Comparison of ENCODE assay signal across 8 cellular contexts in the genomic region with DNA sequence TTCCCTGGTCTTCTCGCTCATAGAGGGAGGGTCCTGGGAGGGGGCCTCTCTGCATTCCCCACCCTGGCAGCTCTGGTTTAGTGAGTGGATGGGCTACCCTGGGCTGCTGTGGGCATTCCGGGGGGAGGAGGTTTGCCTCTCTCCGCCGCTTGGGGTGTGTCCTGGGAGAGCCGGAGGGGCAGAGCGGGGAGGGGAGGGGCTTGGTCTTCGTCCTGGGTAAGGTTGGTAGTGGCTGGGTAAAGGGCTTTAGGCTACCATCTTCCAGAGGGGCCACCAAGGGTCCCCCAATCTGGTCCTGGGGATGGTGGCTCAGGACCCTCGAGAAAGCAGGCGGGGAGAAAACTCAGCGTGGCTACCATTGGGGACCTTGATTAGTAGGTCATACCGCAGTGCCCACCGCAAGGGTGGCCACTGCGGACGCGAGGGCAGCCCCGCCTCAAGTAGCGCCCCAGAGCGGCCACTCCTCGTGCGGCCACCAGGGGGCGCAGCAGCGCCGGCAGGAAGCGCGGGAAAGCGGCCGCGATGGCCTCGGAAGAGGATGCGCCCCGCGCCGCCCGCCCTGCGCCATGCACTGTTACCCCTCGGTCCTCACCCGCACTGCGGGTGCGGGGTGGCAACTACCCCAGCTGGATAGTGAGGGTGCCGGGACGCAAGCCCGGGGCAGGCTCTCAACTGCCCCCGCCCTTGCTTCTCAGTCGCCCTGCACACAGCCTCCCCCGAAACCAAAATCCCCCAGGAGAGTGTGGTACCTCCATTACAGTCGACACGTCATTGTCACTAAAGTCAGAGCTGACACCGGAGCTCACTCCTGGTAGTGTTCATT.
DNase-seq lines count a peak whose midpoint lies in the region; ATAC-seq and TF ChIP-seq lines count a peak whose summit lies in the region.

No MANE protein-coding gene starts in this region.

- no peaks in the 10 kb centered on the region for H4K20me1 ChIP-seq in Loucy (ENCODE audit: insufficient read depth, low read length, poor library complexity, severe bottlenecking)

- peak overlapping the region; percentile 84 for H3K4me2 ChIP-seq in Loucy (ENCODE audit: low read depth, low read length, poor library complexity, severe bottlenecking)

- DNase-seq in GM06990 (ENCODE audit: extremely low read depth, insufficient read length) (peak; percentile 79), T-helper 22 cell (ENCODE audit: low read depth) (peak; percentile 25), astrocyte of the hippocampus (ENCODE audit: low read depth, low spot score) (peak; percentile 78), iPS-NIHi7 (ENCODE audit: extremely low spot score) (peak; percentile 89), NCI-H226 (no peak)
- DNase-seq in stimulated activated CD4-positive, alpha-beta T cell treated with anti-CD3 and anti-CD28 coated beads, Interleukin-15, amount 100 ng/mL, for 48 hours (ENCODE audit: low read depth in 2 of 2) = peak; percentile 36 to 57

- H3K4me1 ChIP-seq in Loucy (ENCODE audit: insufficient read depth, low read length, poor library complexity, severe bottlenecking) = peaks cover 9% of the 10 kb centered on the region

- H3K9me2 ChIP-seq in Loucy (replicated peaks; ENCODE audit: low read depth, low read length) = no peaks in the 10 kb centered on the region

- no peaks in the 10 kb centered on the region for H3F3A ChIP-seq in Loucy (ENCODE audit: low read depth)

- peak overlapping the region; percentile 60 for H3K9ac ChIP-seq in Loucy (ENCODE audit: low read depth, low read length, poor library complexity, severe bottlenecking)

- no peaks in the 10 kb centered on the region for H3K27me3 ChIP-seq in GM06990 (replicated peaks; ENCODE audit: control insufficient read depth, insufficient read depth, low read length)
- no peaks in the 10 kb centered on the region for H3K27me3 ChIP-seq in Loucy (ENCODE audit: insufficient read depth, low read length, poor library complexity, severe bottlenecking)

- H3K4me3 ChIP-seq in GM06990 (replicated peaks; ENCODE audit: low read depth, low read length) = peak overlapping the region; percentile 45
- H3K4me3 ChIP-seq in Loucy (ENCODE audit: low read length, poor library complexity, severe bottlenecking) = peak overlapping the region; percentile 72

- H3K9me3 ChIP-seq in Loucy (ENCODE audit: insufficient read depth, low read depth, low read length) = no peaks in the 10 kb centered on the region

- ATAC-seq in GM18870 (IDR thresholded peaks at IDR 0.05; ENCODE audit: unreplicated experiment) = no peak

- TF ChIP-seq CTCF in GM06990 (IDR thresholded peaks at IDR 0.05; ENCODE audit: insufficient read depth, low read length, poor library complexity, severe bottlenecking) (peak; percentile 84), Loucy (conservative IDR thresholded peaks at IDR 0.05; ENCODE audit: low read length) (peak; percentile 94)

- peak overlapping the region; percentile 97 for H2AFZ ChIP-seq in Loucy (ENCODE audit: low read length)

- no peaks in the 10 kb centered on the region for H3K79me2 ChIP-seq in Loucy (ENCODE audit: insufficient read depth, low read length)

- H3K36me3 ChIP-seq in GM06990 (ENCODE audit: control insufficient read depth, insufficient read depth, low read length) (no peaks in the 10 kb centered on the region), Loucy (ENCODE audit: insufficient read depth, low read length) (no peaks in the 10 kb centered on the region)
